In the genomic region with DNA sequence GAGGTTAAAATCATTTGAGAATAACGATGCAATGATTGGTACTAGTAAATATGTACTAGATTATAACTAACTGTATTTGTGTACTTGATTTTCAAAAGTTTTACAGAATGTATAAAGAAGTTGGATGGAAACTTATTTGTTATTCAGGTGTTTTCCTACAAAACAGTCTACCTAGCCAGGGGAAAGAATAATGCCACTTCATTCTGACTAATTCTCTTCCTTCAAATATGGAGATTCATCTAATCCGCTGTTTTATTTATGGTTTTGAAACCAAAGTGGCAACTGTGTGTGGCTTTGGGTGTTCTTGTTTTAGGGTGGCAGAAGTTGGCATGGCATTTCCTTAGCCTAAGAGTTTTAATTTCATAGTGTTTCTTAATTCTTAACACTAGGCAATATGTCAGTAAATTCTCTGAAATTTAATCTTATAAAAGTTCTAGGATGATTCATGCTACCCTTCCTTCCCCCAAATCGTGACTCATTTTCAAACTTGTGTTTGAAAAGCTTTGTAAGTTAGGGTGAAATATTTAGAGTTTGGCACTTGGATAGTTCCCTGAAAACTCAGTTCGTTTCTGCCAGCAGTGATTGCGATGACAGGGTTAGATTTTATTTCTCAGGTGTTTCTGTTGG, we compare ENCODE assay signal across 14 cellular contexts.
A peak's percentile ranks its signal among the peaks of the same experiment; 100 is the strongest.
DNase-seq lines count a peak whose midpoint lies in the region; ATAC-seq, FAIRE-seq and TF ChIP-seq lines count a peak whose summit lies in the region.
"Had no signal": no experiment of that assay in that cellular context is flagged by ENCODE, and none has a peak within 500 bp of the region (broad histone marks: within the 10 kb centered on the region; RNA-seq: fewer than 3 reads in every experiment).

No MANE protein-coding gene starts in this region.

- in situ Hi-C loops in ACHN (cut with HindIII; ENCODE audit: low pct_ligation_motif_present, low pct_unique_long_range_greater_than_20kb, low sequenced_read_pairs) (no loop called here), brain microvascular endothelial cell (cut with HindIII; ENCODE audit: low pct_ligation_motif_present, low sequenced_read_pairs) (no loop called here)

- 66 to 81% methylated on average over 5 of the region's 5 CpGs for WGBS in lung, 2 donors
- WGBS in small intestine, 3 donors = 65 to 85% (median 75%) methylated on average over 5 of the region's 5 CpGs

- peak overlapping the region; percentile 17 for H3K27ac ChIP-seq in brain microvascular endothelial cell
- H3K27ac ChIP-seq in lung (ENCODE audit: low read depth in 1 of 2, low read length in 1 of 2) = no peak overlapping the region
- H3K27ac ChIP-seq in WERI-Rb-1 = no peak overlapping the region
- no peak overlapping the region for H3K27ac ChIP-seq in small intestine (ENCODE audit: low read depth in 1 of 2, low read length in 1 of 2)
- H3K27ac ChIP-seq: BLaER1 had no signal

- peak; percentile 24 for ATAC-seq in lung (ENCODE audit: insufficient read depth, low FRiP score)

- DNase-seq in ACHN (peak; percentile 14), MG63 (no peak), brain microvascular endothelial cell (peak; percentile 36), lung (ENCODE audit: low spot score) (no peak), SIG-M5 (lab: John Stamatoyannopoulos, UW) (no peak), WERI-Rb-1 (no peak), GDM1 (lab: John Stamatoyannopoulos, UW) (no peak), small intestine (no peak)
- DNase-seq: activated naive CD4-positive, alpha-beta T cell treated with anti-CD3 and anti-CD28 coated beads, Interleukin-2, amount 10 ng/mL, durations not matched to agents 7 days and 5 days; Kasumi-1; NCI-H526; stimulated activated CD4-positive, alpha-beta T cell treated with anti-CD3 and anti-CD28 coated beads, Interleukin-12 subunit alpha, Interleukin-12 subunit beta, amount 100 ng/mL, for 4 hours had no signal

- peak overlapping the region; percentile 18 for H3K4me3 ChIP-seq in MG63
- H3K4me3 ChIP-seq in brain microvascular endothelial cell (ENCODE audit: low read depth, low read length) = no peak overlapping the region
- no peak overlapping the region for H3K4me3 ChIP-seq in lung
- no peak overlapping the region for H3K4me3 ChIP-seq in WERI-Rb-1 (ENCODE audit: low read depth, low read length)
- no peak overlapping the region for H3K4me3 ChIP-seq in small intestine (ENCODE audit: low read depth in 1 of 2, low read length in 2 of 2)
- H3K4me3 ChIP-seq: BLaER1 had no signal

- FAIRE-seq in small intestine (lab: Jason Lieb, UNC) = no peak
- FAIRE-seq: G401.6 had no signal

- H3K36me3 ChIP-seq in MG63 (no peaks in the 10 kb centered on the region), brain microvascular endothelial cell (replicated peaks) (no peaks in the 10 kb centered on the region), lung (ENCODE audit: control insufficient read depth in 2 of 2, insufficient read depth in 2 of 2, low read length in 2 of 2) (no peaks in the 10 kb centered on the region), WERI-Rb-1 (no peaks in the 10 kb centered on the region), small intestine (ENCODE audit: control insufficient read depth in 2 of 2, insufficient read depth in 2 of 2, low read length in 2 of 2) (no peaks in the 10 kb centered on the region)
- H3K36me3 ChIP-seq: BLaER1 had no signal

- H3K9me3 ChIP-seq in MG63 = no peaks in the 10 kb centered on the region
- no peaks in the 10 kb centered on the region for H3K9me3 ChIP-seq in lung (ENCODE audit: control insufficient read depth in 2 of 2, insufficient read depth in 1 of 2, low read length in 1 of 2)
- peaks cover 3% of the 10 kb centered on the region for H3K9me3 ChIP-seq in WERI-Rb-1 (ENCODE audit: severe bottlenecking)
- no peaks in the 10 kb centered on the region for H3K9me3 ChIP-seq in small intestine (ENCODE audit: control insufficient read depth, low read depth)

- H3K4me1 ChIP-seq in lung (ENCODE audit: control insufficient read depth in 2 of 2, insufficient read depth in 2 of 2, low read length in 2 of 2) = peaks cover 2 to 7% of the 10 kb centered on the region in 2 donors
- H3K4me1 ChIP-seq in small intestine (ENCODE audit: control insufficient read depth in 2 of 2, insufficient read depth in 1 of 2, low read depth in 1 of 2, low read length in 1 of 2) = no peaks in the 10 kb centered on the region

- TF ChIP-seq CTCF in brain microvascular endothelial cell (IDR thresholded peaks at IDR 0.05; ENCODE audit: low read depth, low read length, missing control alignments) (no peak), lung (IDR thresholded peaks at IDR 0.05; ENCODE audit: control extremely low read depth, extremely low read depth) (no peak), WERI-Rb-1 (IDR thresholded peaks at IDR 0.05; ENCODE audit: low read depth, low read length) (no peak)

- no peaks in the 10 kb centered on the region for H3K27me3 ChIP-seq in MG63
- no peaks in the 10 kb centered on the region for H3K27me3 ChIP-seq in brain microvascular endothelial cell (replicated peaks)
- H3K27me3 ChIP-seq in lung (ENCODE audit: control insufficient read depth, insufficient read depth) = no peaks in the 10 kb centered on the region
- H3K27me3 ChIP-seq in WERI-Rb-1 (ENCODE audit: insufficient read depth, low read depth, severe bottlenecking) = no peaks in the 10 kb centered on the region
- H3K27me3 ChIP-seq in small intestine (ENCODE audit: control insufficient read depth in 2 of 2, insufficient read depth in 2 of 2, low read length in 2 of 2) = no peaks in the 10 kb centered on the region
- H3K27me3 ChIP-seq: BLaER1 had no signal

Comparison
In these comparisons a context has a peak if more than half of its experiments do, and no peak if none do; other contexts are left out.
1. DNase-seq: peak in ACHN (single experiment) and brain microvascular endothelial cell (single experiment); none in MG63 (single experiment), lung (single experiment), SIG-M5 (single experiment), WERI-Rb-1 (single experiment), GDM1 (single experiment) and small intestine (single experiment).